8 cellular contexts compared by ENCODE assay signal in the genomic region with DNA sequence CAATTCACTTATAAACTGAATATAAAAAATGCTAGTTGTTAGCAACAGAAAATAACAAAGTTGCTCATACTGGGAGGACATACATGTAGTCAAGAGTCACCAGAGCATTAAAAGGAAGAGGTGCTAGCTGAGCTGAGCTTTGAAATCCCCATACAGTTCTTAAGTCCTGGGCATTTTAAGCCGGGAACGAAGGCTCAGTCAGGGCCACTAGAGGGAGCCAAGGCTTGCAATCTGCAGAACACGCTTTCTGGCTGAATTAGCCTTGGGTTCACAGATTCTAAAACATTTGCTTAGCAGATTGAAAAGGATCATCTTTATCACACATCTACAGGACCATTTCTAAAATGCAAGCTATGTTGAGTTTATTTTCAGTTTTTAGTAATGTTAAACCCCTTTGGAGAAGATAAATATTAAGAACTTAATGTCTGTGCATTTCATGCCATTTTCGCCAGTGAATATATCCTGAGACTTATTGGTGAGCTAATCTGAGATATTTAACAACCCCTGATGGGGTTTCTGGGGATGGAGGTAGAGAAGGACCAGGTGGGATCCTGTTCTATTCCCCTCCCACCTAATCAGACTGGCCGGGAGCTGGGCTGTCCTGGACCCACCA. TPM values are rescaled to one million over a fixed set of nuclear protein-coding genes. Genes with fewer than 3 reads are reported as not detected.
DNase-seq lines count a peak whose midpoint lies in the region; ATAC-seq and TF ChIP-seq lines count a peak whose summit lies in the region.

No MANE protein-coding gene starts in this region.

- H2AFZ ChIP-seq in Karpas-422 (ENCODE audit: low read length) = no peak overlapping the region; the same call in 1 of the 2 replicates

- peaks cover 7% of the 10 kb centered on the region for H3K27me3 Mint-ChIP-seq in progenitor cell of endocrine pancreas

- TF ChIP-seq CTCF in progenitor cell of endocrine pancreas (IDR thresholded peaks at IDR 0.05; ENCODE audit: unreplicated experiment) = peak; percentile 89

- no peaks in the 10 kb centered on the region for H3K9me3 ChIP-seq in Karpas-422 (ENCODE audit: low read length)

- DNase-seq in Right ventricle myocardium superior (peak; percentile 66), Right ventricle myocardium inferior (ENCODE audit: missing footprints) (no peak), Karpas-422 (peak; percentile 94), RKO (ENCODE audit: low spot score) (peak; percentile 75), glomerular visceral epithelial cell (ENCODE audit: extremely low spot score) (peak; percentile 71), progenitor cell of endocrine pancreas (ENCODE audit: low spot score, unreplicated experiment) (peak; percentile 33)
- DNase-seq in activated naive CD4-positive, alpha-beta T cell treated with Interleukin-2 at 50 U/mL for 16 hours = peak; percentile 55

- no peak overlapping the region for H3K27ac ChIP-seq in Karpas-422 (ENCODE audit: low read length)

- ATAC-seq in Right ventricle myocardium superior (ENCODE audit: poor library complexity) (peak; percentile 71), Right ventricle myocardium inferior (no peak), GM18505 (IDR thresholded peaks at IDR 0.05; ENCODE audit: unreplicated experiment) (no peak)

- H3K36me3 Mint-ChIP-seq in progenitor cell of endocrine pancreas (ENCODE audit: insufficient read depth) = no peaks in the 10 kb centered on the region

- no peaks in the 10 kb centered on the region for H3K9me3 Mint-ChIP-seq in progenitor cell of endocrine pancreas (ENCODE audit: low read depth)

- H3K27ac Mint-ChIP-seq in progenitor cell of endocrine pancreas = no peak overlapping the region

- no peak overlapping the region for H3K4me3 ChIP-seq in Karpas-422 (ENCODE audit: low read length)

- peaks cover 18% of the 10 kb centered on the region for H3K4me1 ChIP-seq in Karpas-422 (ENCODE audit: low read length)

- intact Hi-C loops in Right ventricle myocardium superior (cut with DNase I) = loop anchor here (5.0 to 10.0 kb wide), 3 partner anchors 374 to 814 kb away; no protein-coding TSS in a partner anchor
- intact Hi-C loops in Right ventricle myocardium inferior (cut with DNase I) = loop anchor here (10.0 kb wide), 1 partner anchor 654 kb away; no protein-coding TSS in a partner anchor

- no peak overlapping the region for H3K4me3 Mint-ChIP-seq in progenitor cell of endocrine pancreas (ENCODE audit: low read depth)

- H3K9ac ChIP-seq in Karpas-422 (ENCODE audit: low read length) = no peak overlapping the region

- H3K27me3 ChIP-seq in Karpas-422 (ENCODE audit: low read length) = no peaks in the 10 kb centered on the region

- no peaks in the 10 kb centered on the region for H3K4me1 Mint-ChIP-seq in progenitor cell of endocrine pancreas (ENCODE audit: low read depth)

- H4K20me1 ChIP-seq in Karpas-422 (ENCODE audit: insufficient read depth, low read depth, low read length) = no peaks in the 10 kb centered on the region

- H3K9me2 ChIP-seq in Karpas-422 (replicated peaks; ENCODE audit: insufficient read depth, low read length) = no peaks in the 10 kb centered on the region

- no peak for TF ChIP-seq POLR2A in GM18505 (IDR thresholded peaks at IDR 0.05; ENCODE audit: borderline replicate concordance, extremely low read depth, insufficient read depth, insufficient read length)

- no peaks in the 10 kb centered on the region for H3K36me3 ChIP-seq in Karpas-422 (ENCODE audit: insufficient read depth, low read length)

- H3K4me2 ChIP-seq in Karpas-422 (ENCODE audit: low read depth, low read length, poor library complexity, severe bottlenecking) = no peak overlapping the region

- no peaks in the 10 kb centered on the region for H3K79me2 ChIP-seq in Karpas-422 (ENCODE audit: low read length)

RNA-seq across cellular contexts. Expression of gene MNS1, which starts 26.3 kb away (rescaled TPM):
- total RNA-seq in Right ventricle myocardium superior (0.94 TPM), Right ventricle myocardium inferior (1.0 TPM), progenitor cell of endocrine pancreas (4.5 and 4.8 TPM in 2 replicates)
- 3.5 and 4.6 TPM in 2 replicates for total RNA-seq in Karpas-422 (2014; rRNA removed; shearing (Covaris generic); ENCODE audit: low replicate concordance)
